ENCODE assay signal across 8 cellular contexts in the genomic region with DNA sequence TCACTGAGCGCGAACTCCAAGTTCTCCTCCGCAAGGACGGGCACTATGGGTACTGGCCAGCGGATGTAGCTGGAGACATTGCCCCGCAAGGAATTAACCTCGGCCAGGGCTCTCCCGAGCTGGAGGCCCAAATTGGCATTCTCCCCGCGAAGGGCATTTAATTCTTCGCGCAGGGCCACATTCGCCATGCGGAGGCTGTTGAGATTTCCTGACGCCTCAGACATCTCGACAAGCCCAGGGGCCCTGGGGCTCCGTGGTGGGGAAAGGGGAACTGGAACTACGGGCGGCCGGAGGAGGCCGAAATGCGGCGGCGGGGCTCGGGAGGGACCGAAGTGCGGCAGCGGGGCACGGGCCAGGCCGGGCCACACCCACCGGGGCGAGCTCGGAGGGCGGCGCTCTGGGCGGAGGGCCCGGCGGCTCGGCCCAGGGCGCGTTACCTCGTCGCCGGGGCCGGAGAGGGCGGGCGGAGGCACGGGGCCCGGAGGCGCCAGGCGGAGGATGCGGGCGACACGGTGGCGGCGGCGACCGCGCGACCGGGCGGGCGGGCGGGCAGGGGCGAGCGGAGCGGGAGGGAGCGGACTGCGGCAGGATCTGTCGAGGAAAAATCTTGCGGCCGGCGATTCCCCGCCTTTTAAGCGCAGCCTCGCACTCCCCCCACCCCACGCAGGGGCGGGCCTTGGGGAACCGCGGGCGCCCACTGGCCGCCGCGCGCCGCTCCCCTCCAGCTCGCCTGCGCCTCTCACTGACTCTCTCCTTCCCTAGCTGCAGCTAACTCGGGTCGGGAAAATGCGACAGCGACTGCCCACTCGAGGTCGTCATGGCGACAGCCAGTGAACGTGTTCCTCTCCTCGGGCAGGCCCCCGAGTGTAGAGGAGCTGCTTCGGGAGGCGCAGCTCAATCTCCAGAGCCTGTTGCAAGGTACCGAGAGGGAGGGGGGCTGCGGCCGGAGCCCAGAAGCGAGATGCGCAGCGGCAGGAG. TPM values are rescaled to one million over a fixed set of nuclear protein-coding genes. Genes with fewer than 3 reads are reported as not detected.
DNase-seq lines count a peak whose midpoint lies in the region; ATAC-seq, FAIRE-seq and TF ChIP-seq lines count a peak whose summit lies in the region.

Gene RTL5 (minus strand): TSS at position 599 of the 978 bp plus-strand sequence.

- peaks cover 16 to 35% of the 10 kb centered on the region in 2 donors for H3K27me3 Mint-ChIP-seq in T-cell
- peaks cover 6% of the 10 kb centered on the region for H3K27me3 Mint-ChIP-seq in progenitor cell of endocrine pancreas

- CTCF ChIA-PET in T-cell (lab: Charles Lee), result interaction anchor here in 1 of 2 donors (1.3 kb wide), 1 partner anchor 139 kb away, joined by 5 read pairs; no protein-coding TSS in a partner anchor

- H3K4me3 ChIP-seq in astrocyte of the cerebellum (ENCODE audit: low read depth, low read length) (peak within 1 kb of the TSS; percentile 43), right atrium auricular region (peak within 1 kb of the TSS; percentile 36 to 49)

- H3K4me1 ChIP-seq in right atrium auricular region, result peaks cover 0 to 7% of the 10 kb centered on the region in 2 donors

- peaks cover 14 to 27% (median 14%) of the 10 kb centered on the region in 3 donors for H3K4me1 Mint-ChIP-seq in T-cell
- H3K4me1 Mint-ChIP-seq in progenitor cell of endocrine pancreas (ENCODE audit: low read depth), result peaks cover 3% of the 10 kb centered on the region

- ATAC-seq in GM21529 (IDR thresholded peaks at IDR 0.05; ENCODE audit: unreplicated experiment) (peak; percentile 65), T-cell (replicated peaks in 1 of 4) (peak; percentile 65 to 84 (median 74))

- H3K27ac ChIP-seq in right atrium auricular region, result peak within 1 kb of the TSS; percentile 40 to 54

- no peaks in the 10 kb centered on the region for H3K9me3 ChIP-seq in right atrium auricular region

- peak within 1 kb of the TSS; percentile 62 to 81 (median 77) for H3K4me3 Mint-ChIP-seq in T-cell
- peak within 1 kb of the TSS; percentile 70 for H3K4me3 Mint-ChIP-seq in progenitor cell of endocrine pancreas (ENCODE audit: low read depth)

- FAIRE-seq in urothelium cell line (lab: Jason Lieb, UNC), result no peak

- peak; percentile 83 for DNase-seq in COLO668 (lab: John Stamatoyannopoulos, UW; ENCODE audit: unreplicated experiment)
- peak; percentile 18 for DNase-seq in NCI-H1048 (lab: John Stamatoyannopoulos, UW)
- DNase-seq in T-cell, result peak in 26 of 34 experiments; percentile 4 to 59 (median 28)
- peak; percentile 35 for DNase-seq in astrocyte of the cerebellum (ENCODE audit: low read depth)
- peak; percentile 89 for DNase-seq in right atrium auricular region (ENCODE audit: low spot score)
- peak; percentile 58 for DNase-seq in progenitor cell of endocrine pancreas (ENCODE audit: low spot score, unreplicated experiment)
- DNase-seq in urothelium cell line (ENCODE audit: low spot score), result peak; percentile 90

- H3K36me3 ChIP-seq in right atrium auricular region, result no peaks in the 10 kb centered on the region

- no peaks in the 10 kb centered on the region for H3K27me3 ChIP-seq in right atrium auricular region

- TF ChIP-seq CTCF in astrocyte of the cerebellum (IDR thresholded peaks at IDR 0.05; ENCODE audit: low read depth, low read length, missing control alignments) (no peak), right atrium auricular region (IDR thresholded peaks at IDR 0.05) (no peak), progenitor cell of endocrine pancreas (IDR thresholded peaks at IDR 0.05; ENCODE audit: unreplicated experiment) (no peak)

- peak within 1 kb of the TSS; percentile 61 to 79 for H3K27ac Mint-ChIP-seq in T-cell
- peak within 1 kb of the TSS; percentile 64 for H3K27ac Mint-ChIP-seq in progenitor cell of endocrine pancreas

- H3K36me3 Mint-ChIP-seq in T-cell (peaks cover 3% of the 10 kb centered on the region), progenitor cell of endocrine pancreas (ENCODE audit: insufficient read depth) (peaks cover 16% of the 10 kb centered on the region)

- H3K9me3 Mint-ChIP-seq in T-cell (no peaks in the 10 kb centered on the region), progenitor cell of endocrine pancreas (ENCODE audit: low read depth) (peaks cover 24% of the 10 kb centered on the region)

- in situ Hi-C loops in astrocyte of the cerebellum (cut with HindIII; ENCODE audit: low sequenced_read_pairs), result no loop called here

- POLR2A ChIA-PET in T-cell (lab: Charles Lee), result interaction anchor here in 1 of 2 donors (0.7 to 1.2 kb wide), 2 partner anchors 10 to 30 kb away, joined by 3 to 5 read pairs; no protein-coding TSS in a partner anchor

RNA-seq across cellular contexts. Expression of gene RTL5, which starts in this region (rescaled TPM):
- total RNA-seq in T-cell, result 1 to 10 TPM in 4 of 5 donors, under 1 TPM in 1; 0.98 to 8.7 (median 3.4) TPM
- 1 to 10 TPM; 1.5 to 3.0 TPM for total RNA-seq in right atrium auricular region
- 19.4 and 21.1 TPM in 2 replicates for total RNA-seq in progenitor cell of endocrine pancreas

Comparison
In these comparisons a context has a peak if more than half of its experiments do, and no peak if none do; other contexts are left out.
1. Peak in every context shown above with its lines: DNase-seq, ATAC-seq, H3K4me3 ChIP-seq and H3K27ac ChIP-seq.
2. DNase-seq: peak in every context shown above with its lines; median percentile 90 in urothelium cell line; 89 in right atrium auricular region; 83 in COLO668; 58 in progenitor cell of endocrine pancreas; 35 in astrocyte of the cerebellum; 28 in T-cell; 18 in NCI-H1048.